20 cellular contexts compared by ENCODE assay signal in the genomic region with DNA sequence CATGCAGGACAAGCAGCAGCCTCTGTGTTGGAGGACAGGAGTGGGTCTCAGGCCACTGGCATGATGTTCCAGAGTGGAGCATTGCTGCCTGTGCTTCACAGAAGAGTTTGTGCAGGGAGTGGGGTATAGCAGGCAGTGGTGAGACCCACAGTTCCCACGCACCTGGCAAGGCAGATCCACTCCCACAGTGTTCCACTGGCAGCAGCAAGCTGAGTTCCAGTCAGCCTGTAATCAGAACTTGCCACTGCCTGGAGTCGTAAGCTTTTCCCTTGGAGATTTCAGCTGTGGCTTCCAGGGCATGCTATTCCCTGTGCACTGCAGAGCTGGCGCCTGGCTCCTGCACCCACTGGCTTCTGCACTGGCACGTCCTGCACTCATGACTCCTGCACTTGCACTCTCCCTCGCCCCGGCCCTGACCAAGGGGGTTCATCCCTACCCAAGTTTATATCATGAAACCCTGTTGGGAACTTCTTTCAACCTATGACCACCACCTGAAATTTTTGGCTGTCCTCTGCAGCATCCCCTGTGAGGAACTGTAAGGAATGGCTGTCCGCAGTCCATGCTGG.
DNase-seq lines count a peak whose midpoint lies in the region; ATAC-seq and TF ChIP-seq lines count a peak whose summit lies in the region.
"Had no signal": no experiment of that assay in that cellular context is flagged by ENCODE, and none has a peak within 500 bp of the region (broad histone marks: within the 10 kb centered on the region; RNA-seq: fewer than 3 reads in every experiment).

No MANE protein-coding gene starts in this region.

- H3K4me2 ChIP-seq in hepatocyte: no peak overlapping the region
- H3K4me2 ChIP-seq: BLaER1 had no signal

- ATAC-seq in stimulated activated naive CD8-positive, alpha-beta T cell treated with anti-CD3 and anti-CD28 coated beads, Interleukin-15, amount 100 ng/mL, for 72 hours: peak; percentile 18
- ATAC-seq in stimulated activated naive CD8-positive, alpha-beta T cell treated with anti-CD3 and anti-CD28 coated beads, Interleukin-15, Interleukin-2, amounts not matched to agents 100 U/mL and 50 U/mL, for 24 hours: no peak
- peak; percentile 13 for ATAC-seq in stimulated activated effector memory CD8-positive, alpha-beta T cell treated with anti-CD3 and anti-CD28 coated beads, Interleukin-12 subunit alpha, Interleukin-12 subunit beta, amount 100 ng/mL, for 72 hours
- ATAC-seq in activated CD4-positive, CD25-positive, alpha-beta regulatory T cell treated with anti-CD3 and anti-CD28 coated beads, Interleukin-2, amount 50 U/mL, for 24 hours: no peak
- no peak for ATAC-seq in GM18858 (IDR thresholded peaks at IDR 0.05; ENCODE audit: unreplicated experiment)
- ATAC-seq: CD8-positive, alpha-beta T cell had no signal

- no peak for DNase-seq in stimulated activated naive CD8-positive, alpha-beta T cell treated with anti-CD3 and anti-CD28 coated beads, Interleukin-15, amount 100 ng/mL, for 72 hours
- no peak for DNase-seq in stimulated activated naive CD8-positive, alpha-beta T cell treated with anti-CD3 and anti-CD28 coated beads, Interleukin-15, Interleukin-2, amounts not matched to agents 100 U/mL and 50 U/mL, for 24 hours
- DNase-seq in occipital lobe (lab: John Stamatoyannopoulos, UW) (peak; percentile 7), hepatocyte (ENCODE audit: low spot score) (no peak), GM13976 (ENCODE audit: low spot score) (no peak)
- DNase-seq in stimulated activated effector memory CD8-positive, alpha-beta T cell treated with anti-CD3 and anti-CD28 coated beads, Interleukin-12 subunit alpha, Interleukin-12 subunit beta, amount 100 ng/mL, for 72 hours (ENCODE audit: low spot score in 2 of 2): no peak
- DNase-seq: Caco-2; CD4-positive, CD25-positive, alpha-beta regulatory T cell; CD8-positive, alpha-beta T cell; DMS153; DND-41; GM23248; H7; HCEC 1CT had no signal

- no peaks in the 10 kb centered on the region for H3K9me2 ChIP-seq in hepatocyte (replicated peaks; ENCODE audit: insufficient read depth)

- H3K36me3 ChIP-seq in hepatocyte (replicated peaks; ENCODE audit: insufficient read depth, low read depth): no peaks in the 10 kb centered on the region
- H3K36me3 ChIP-seq: BLaER1 had no signal

- no peaks in the 10 kb centered on the region for H3K27me3 ChIP-seq in hepatocyte
- H3K27me3 ChIP-seq: BLaER1 had no signal

- no peaks in the 10 kb centered on the region for H3K36me3 Mint-ChIP-seq in stimulated activated effector memory CD8-positive, alpha-beta T cell treated with anti-CD3 and anti-CD28 coated beads, Interleukin-12 subunit alpha, Interleukin-12 subunit beta, amount 100 ng/mL, for 72 hours
- H3K36me3 Mint-ChIP-seq: CD4-positive, CD25-positive, alpha-beta regulatory T cell; CD8-positive, alpha-beta T cell had no signal

- no peaks in the 10 kb centered on the region for H3K4me1 Mint-ChIP-seq in stimulated activated naive CD8-positive, alpha-beta T cell treated with anti-CD3 and anti-CD28 coated beads, Interleukin-15, amount 100 ng/mL, for 72 hours
- no peaks in the 10 kb centered on the region for H3K4me1 Mint-ChIP-seq in stimulated activated effector memory CD8-positive, alpha-beta T cell treated with anti-CD3 and anti-CD28 coated beads, Interleukin-12 subunit alpha, Interleukin-12 subunit beta, amount 100 ng/mL, for 72 hours
- H3K4me1 Mint-ChIP-seq: B cell; CD4-positive, CD25-positive, alpha-beta regulatory T cell had no signal

- WGBS in hepatocyte (ENCODE audit: low lambda C conversion rate, missing lambda C conversion rate): 93% methylated on average over 7 of the region's 7 CpGs

- H4K20me1 ChIP-seq in hepatocyte (ENCODE audit: insufficient read depth, poor library complexity, severe bottlenecking): no peaks in the 10 kb centered on the region
- H4K20me1 ChIP-seq: BLaER1 had no signal

- H3K9me3 ChIP-seq in hepatocyte (ENCODE audit: low read depth): no peaks in the 10 kb centered on the region
- H3K9me3 ChIP-seq: BLaER1, Caco-2 had no signal

- no peaks in the 10 kb centered on the region for H3K79me2 ChIP-seq in hepatocyte

- no peak overlapping the region for H3K4me3 Mint-ChIP-seq in stimulated activated naive CD8-positive, alpha-beta T cell treated with anti-CD3 and anti-CD28 coated beads, Interleukin-15, amount 100 ng/mL, for 72 hours
- no peak overlapping the region for H3K4me3 Mint-ChIP-seq in stimulated activated effector memory CD8-positive, alpha-beta T cell treated with anti-CD3 and anti-CD28 coated beads, Interleukin-12 subunit alpha, Interleukin-12 subunit beta, amount 100 ng/mL, for 72 hours
- H3K4me3 Mint-ChIP-seq: B cell; CD4-positive, CD25-positive, alpha-beta regulatory T cell; CD8-positive, alpha-beta T cell had no signal

- no peaks in the 10 kb centered on the region for H3K27me3 Mint-ChIP-seq in stimulated activated naive CD8-positive, alpha-beta T cell treated with anti-CD3 and anti-CD28 coated beads, Interleukin-15, amount 100 ng/mL, for 72 hours
- H3K27me3 Mint-ChIP-seq: B cell; CD4-positive, CD25-positive, alpha-beta regulatory T cell had no signal

- H3K9me3 Mint-ChIP-seq in stimulated activated naive CD8-positive, alpha-beta T cell treated with anti-CD3 and anti-CD28 coated beads, Interleukin-15, amount 100 ng/mL, for 72 hours: peaks cover 17 to 18% of the 10 kb centered on the region in 2 donors
- peaks cover 19% of the 10 kb centered on the region for H3K9me3 Mint-ChIP-seq in stimulated activated effector memory CD8-positive, alpha-beta T cell treated with anti-CD3 and anti-CD28 coated beads, Interleukin-12 subunit alpha, Interleukin-12 subunit beta, amount 100 ng/mL, for 72 hours

- no peak overlapping the region for H2AFZ ChIP-seq in hepatocyte
- H2AFZ ChIP-seq: GM23248 had no signal

- H3K27ac ChIP-seq in hepatocyte: no peak overlapping the region
- H3K27ac ChIP-seq: 22Rv1, BLaER1, C4-2B, GM23248 had no signal

- H3K27ac Mint-ChIP-seq in stimulated activated naive CD8-positive, alpha-beta T cell treated with anti-CD3 and anti-CD28 coated beads, Interleukin-15, amount 100 ng/mL, for 72 hours: no peak overlapping the region
- H3K27ac Mint-ChIP-seq in stimulated activated effector memory CD8-positive, alpha-beta T cell treated with anti-CD3 and anti-CD28 coated beads, Interleukin-12 subunit alpha, Interleukin-12 subunit beta, amount 100 ng/mL, for 72 hours: no peak overlapping the region
- H3K27ac Mint-ChIP-seq: B cell; CD4-positive, CD25-positive, alpha-beta regulatory T cell; CD8-positive, alpha-beta T cell had no signal

- H3K4me1 ChIP-seq in hepatocyte (ENCODE audit: insufficient read depth): no peaks in the 10 kb centered on the region
- H3K4me1 ChIP-seq: BLaER1, Caco-2 had no signal

- TF ChIP-seq CTCF in hepatocyte (IDR thresholded peaks at IDR 0.05; ENCODE audit: poor library complexity): no peak
- TF ChIP-seq CTCF in GM13976 (IDR thresholded peaks at IDR 0.05; ENCODE audit: borderline replicate concordance, control extremely low read depth, extremely low read depth, insufficient read depth, missing control alignments): no peak

- no peak overlapping the region for H3K4me3 ChIP-seq in hepatocyte
- H3K4me3 ChIP-seq: BLaER1, GM23248 had no signal

- in situ Hi-C loops in GM13976 (cut with MboI; ENCODE audit: low sequenced_read_pairs, unreplicated experiment): no loop called here

Comparison
In these comparisons a context has a peak if more than half of its experiments do, and no peak if none do; other contexts are left out.
1. ATAC-seq: peak in stimulated activated naive CD8-positive, alpha-beta T cell treated with anti-CD3 and anti-CD28 coated beads, Interleukin-15, amount 100 ng/mL, for 72 hours (single experiment) and stimulated activated effector memory CD8-positive, alpha-beta T cell treated with anti-CD3 and anti-CD28 coated beads, Interleukin-12 subunit alpha, Interleukin-12 subunit beta, amount 100 ng/mL, for 72 hours (single experiment); none in stimulated activated naive CD8-positive, alpha-beta T cell treated with anti-CD3 and anti-CD28 coated beads, Interleukin-15, Interleukin-2, amounts not matched to agents 100 U/mL and 50 U/mL, for 24 hours (single experiment), activated CD4-positive, CD25-positive, alpha-beta regulatory T cell treated with anti-CD3 and anti-CD28 coated beads, Interleukin-2, amount 50 U/mL, for 24 hours (0 of 2) and GM18858 (single experiment).